ENCODE assay signal across 18 cellular contexts in genomic region chr4:94691552-94691951, GRCh38.
DNase-seq lines count a peak whose midpoint lies in the region; ATAC-seq, FAIRE-seq and TF ChIP-seq lines count a peak whose summit lies in the region.
"Had no signal": no experiment of that assay in that cellular context is flagged by ENCODE, and none has a peak within 500 bp of the region (broad histone marks: within the 10 kb centered on the region; RNA-seq: fewer than 3 reads in every experiment).

No MANE protein-coding gene starts in this region.

- no peak overlapping the region for H3K56ac ChIP-seq in IMR-90 (ENCODE audit: extremely low read depth, insufficient read depth, low read length)

- peaks cover 8% of the 10 kb centered on the region for H3K4me1 Mint-ChIP-seq in astrocyte (ENCODE audit: low read depth, unreplicated experiment)
- no peaks in the 10 kb centered on the region for H3K4me1 Mint-ChIP-seq in activated CD8-positive, alpha-beta memory T cell treated with anti-CD3 and anti-CD28 coated beads, Interleukin-2, amount 10 ng/mL, durations not matched to agents 7 days and 5 days
- H3K4me1 Mint-ChIP-seq: CD4-positive, CD25-positive, alpha-beta regulatory T cell had no signal

- no peak overlapping the region for H4K5ac ChIP-seq in IMR-90 (ENCODE audit: low read depth, low read length)

- BruUV-seq in IMR-90 (replicated peaks; lab: Mats Ljungman, UMichigan): no TSS peak

- H2AK9ac ChIP-seq in IMR-90 (replicated peaks; ENCODE audit: low read depth, low read length, poor library complexity): no peak overlapping the region

- no peak overlapping the region for H4K8ac ChIP-seq in IMR-90 (ENCODE audit: low read depth in 2 of 2, low read length in 2 of 2)

- CTCF ChIA-PET in IMR-90 (lab: Yijun Ruan, JAX): no interaction called here
- CTCF ChIA-PET in activated CD8-positive, alpha-beta memory T cell treated with anti-CD3 and anti-CD28 coated beads, Interleukin-2, amount 10 ng/mL, durations not matched to agents 7 days and 5 days (lab: Charles Lee): no interaction called here

- no peak for ATAC-seq in IMR-90 (ENCODE audit: low read depth)
- ATAC-seq in activated CD8-positive, alpha-beta memory T cell treated with anti-CD3 and anti-CD28 coated beads, Interleukin-2, amount 10 ng/mL, durations not matched to agents 7 days and 5 days: no peak
- ATAC-seq: CD8-positive, alpha-beta T cell; GM12878 had no signal

- H3K23ac ChIP-seq in IMR-90 (ENCODE audit: low read depth, low read length): no peak overlapping the region

- no peak for FAIRE-seq in astrocyte (lab: Jason Lieb, UNC)
- no peak for FAIRE-seq in kidney (lab: Jason Lieb, UNC)
- FAIRE-seq: GM12878, GM19239, H1 had no signal

- H2BK5ac ChIP-seq in IMR-90 (ENCODE audit: low read depth, low read length, poor library complexity, severe bottlenecking): no peak overlapping the region

- no peak overlapping the region; the same call in 1 of the 2 replicates for H3K14ac ChIP-seq in IMR-90 (replicated peaks; ENCODE audit: low read depth, low read length)

- H3K79me1 ChIP-seq in IMR-90 (ENCODE audit: low read depth in 1 of 2, low read length in 2 of 2): no peaks in the 10 kb centered on the region

- no peak for TF ChIP-seq POLR2A in IMR-90 (IDR thresholded peaks at IDR 0.05; ENCODE audit: low read depth, low read length)

- H3K27ac ChIP-seq in 22Rv1 (peak overlapping the region; percentile 50), IMR-90 (ENCODE audit: insufficient read depth, low read length) (no peak overlapping the region), astrocyte (ENCODE audit: low read depth, low read length) (no peak overlapping the region), kidney (ENCODE audit: low read depth in 2 of 2, low read length in 2 of 2) (no peak overlapping the region)

- H3K9me3 ChIP-seq in IMR-90 (ENCODE audit: control insufficient read depth, insufficient read depth, low read length) (no peaks in the 10 kb centered on the region), astrocyte (ENCODE audit: insufficient read depth, low read depth, low read length) (no peaks in the 10 kb centered on the region), kidney (ENCODE audit: control insufficient read depth in 1 of 2, low read length in 2 of 2) (no peaks in the 10 kb centered on the region)
- H3K9me3 ChIP-seq: Caco-2 had no signal

- H2BK20ac ChIP-seq in IMR-90 (ENCODE audit: low read depth, low read length): no peak overlapping the region; the same call in 1 of the 2 replicates

- dilution Hi-C loops in IMR-90 (cut with HindIII; ENCODE audit: low sequenced_read_pairs, unreplicated experiment): no loop called here

- H3K18ac ChIP-seq in IMR-90 (ENCODE audit: low read depth, low read length): no peak overlapping the region

- H4K20me1 ChIP-seq in IMR-90 (ENCODE audit: insufficient read depth, low read length): no peaks in the 10 kb centered on the region
- H4K20me1 ChIP-seq in astrocyte (ENCODE audit: insufficient read depth, low read length): no peaks in the 10 kb centered on the region

- no peak overlapping the region for H2AK5ac ChIP-seq in IMR-90 (ENCODE audit: low read depth, low read length)

- no CpG with 5 or more reads among the region's 1 CpG for WGBS in IMR-90 (ENCODE audit: extremely low coverage in 2 of 2, insufficient read length in 1 of 2), 2 experiments

- H3K4me3 ChIP-seq in IMR-90 (ENCODE audit: insufficient read depth, low read depth, low read length) (no peak overlapping the region), astrocyte (ENCODE audit: insufficient read depth, low read depth, low read length) (no peak overlapping the region), kidney (ENCODE audit: low read length in 2 of 2) (no peak overlapping the region)
- H3K4me3 ChIP-seq: GM12878, GM23248 had no signal

- peak overlapping the region; percentile 12 for H3K27ac Mint-ChIP-seq in astrocyte (ENCODE audit: unreplicated experiment)
- H3K27ac Mint-ChIP-seq in activated CD8-positive, alpha-beta memory T cell treated with anti-CD3 and anti-CD28 coated beads, Interleukin-2, amount 10 ng/mL, durations not matched to agents 7 days and 5 days: no peak overlapping the region
- H3K27ac Mint-ChIP-seq: CD8-positive, alpha-beta T cell had no signal

- intact Hi-C loops in IMR-90 (cut with micrococcal nuclease) (no loop called here), kidney (cut with DNase I) (no loop called here)

- TF ChIP-seq CTCF in 22Rv1 (IDR thresholded peaks at IDR 0.05) (no peak), IMR-90 (conservative IDR thresholded peaks at IDR 0.05; ENCODE audit: low read depth, low read length) (no peak), astrocyte (IDR thresholded peaks at IDR 0.05; ENCODE audit: insufficient read depth, low read depth, low read length) (no peak), kidney (IDR thresholded peaks at IDR 0.05; ENCODE audit: borderline replicate concordance, extremely low read depth, insufficient read depth) (no peak)

- H3K27me3 ChIP-seq in IMR-90 (ENCODE audit: control insufficient read depth, insufficient read depth, low read length): no peaks in the 10 kb centered on the region
- H3K27me3 ChIP-seq in astrocyte (ENCODE audit: insufficient read depth, low read length): no peaks in the 10 kb centered on the region

- H3K9ac ChIP-seq in IMR-90 (ENCODE audit: low read depth, low read length) (no peak overlapping the region), astrocyte (ENCODE audit: low read length) (no peak overlapping the region), kidney (ENCODE audit: low read length in 2 of 2) (no peak overlapping the region)
- H3K9ac ChIP-seq: GM23248 had no signal

- H3K9me3 Mint-ChIP-seq in astrocyte (ENCODE audit: unreplicated experiment): no peaks in the 10 kb centered on the region
- no peaks in the 10 kb centered on the region for H3K9me3 Mint-ChIP-seq in activated CD8-positive, alpha-beta memory T cell treated with anti-CD3 and anti-CD28 coated beads, Interleukin-2, amount 10 ng/mL, durations not matched to agents 7 days and 5 days (ENCODE audit: low read depth)
- H3K9me3 Mint-ChIP-seq: CD4-positive, CD25-positive, alpha-beta regulatory T cell; CD8-positive, alpha-beta T cell had no signal

- H2BK15ac ChIP-seq in IMR-90 (ENCODE audit: low read depth, low read length): no peak overlapping the region

- no peak overlapping the region for H4K91ac ChIP-seq in IMR-90 (ENCODE audit: insufficient read depth, low read depth, low read length)

- H3K4me2 ChIP-seq in IMR-90 (ENCODE audit: low read depth, low read length): no peak overlapping the region
- H3K4me2 ChIP-seq in astrocyte (ENCODE audit: low read length): no peak overlapping the region

- TF ChIP-seq RAD21 in IMR-90 (IDR thresholded peaks at IDR 0.05; ENCODE audit: low read length): no peak

- H3K4me3 Mint-ChIP-seq in astrocyte (ENCODE audit: unreplicated experiment): no peak overlapping the region
- H3K4me3 Mint-ChIP-seq in activated CD8-positive, alpha-beta memory T cell treated with anti-CD3 and anti-CD28 coated beads, Interleukin-2, amount 10 ng/mL, durations not matched to agents 7 days and 5 days: no peak overlapping the region
- H3K4me3 Mint-ChIP-seq: CD4-positive, CD25-positive, alpha-beta regulatory T cell; CD8-positive, alpha-beta T cell had no signal

- H2AFZ ChIP-seq in IMR-90 (replicated peaks; ENCODE audit: low read length, poor library complexity) (no peak overlapping the region), astrocyte (ENCODE audit: low read depth, low read length) (no peak overlapping the region)

- in situ Hi-C loops in IMR-90 (cut with MboI; ENCODE audit: low sequenced_read_pairs): no loop called here

- no peak overlapping the region for H2BK120ac ChIP-seq in IMR-90 (ENCODE audit: low read depth, low read length)

- POLR2A ChIA-PET in IMR-90 (lab: Charles Lee; ENCODE audit: unreplicated experiment): no interaction called here

- no peaks in the 10 kb centered on the region for H3K27me3 Mint-ChIP-seq in astrocyte (ENCODE audit: low read depth, unreplicated experiment)
- peaks cover 4% of the 10 kb centered on the region for H3K27me3 Mint-ChIP-seq in activated CD8-positive, alpha-beta memory T cell treated with anti-CD3 and anti-CD28 coated beads, Interleukin-2, amount 10 ng/mL, durations not matched to agents 7 days and 5 days

- no peak for DNase-seq in IMR-90
- DNase-seq in astrocyte (ENCODE audit: low read depth): no peak
- no peak for DNase-seq in activated CD8-positive, alpha-beta memory T cell treated with anti-CD3 and anti-CD28 coated beads, Interleukin-2, amount 10 ng/mL, durations not matched to agents 7 days and 5 days
- no peak for DNase-seq in DMS153 (lab: John Stamatoyannopoulos, UW)
- no peak for DNase-seq in kidney
- DNase-seq: 8988T; C1 segment of cervical spinal cord; Caco-2; CD4-positive, CD25-positive, alpha-beta regulatory T cell; CD8-positive, alpha-beta T cell; DMS79; GDM1; H7 had no signal

- H3K36me3 ChIP-seq in IMR-90 (ENCODE audit: control insufficient read depth, insufficient read depth, low read length) (no peaks in the 10 kb centered on the region), astrocyte (ENCODE audit: insufficient read depth, low read length) (no peaks in the 10 kb centered on the region), kidney (ENCODE audit: control insufficient read depth in 1 of 2, insufficient read depth in 2 of 2, low read length in 2 of 2) (no peaks in the 10 kb centered on the region)

- H3K4ac ChIP-seq in IMR-90 (ENCODE audit: low read depth, low read length): 0 out of 2 replicates have a peak overlapping the region, but pooled peaks have one; percentile 16

- H3K4me1 ChIP-seq in IMR-90 (ENCODE audit: control insufficient read depth, insufficient read depth, low read length) (0 out of 2 replicates have a peak, but pooled peaks cover 2% of the 10 kb centered on the region), astrocyte (ENCODE audit: insufficient read depth, low read length) (peaks cover 3% of the 10 kb centered on the region), kidney (ENCODE audit: control insufficient read depth in 1 of 2, insufficient read depth in 1 of 2, low read depth in 1 of 2, low read length in 2 of 2) (no peaks in the 10 kb centered on the region)
- H3K4me1 ChIP-seq: Caco-2 had no signal

- no peaks in the 10 kb centered on the region for H3K79me2 ChIP-seq in astrocyte (ENCODE audit: insufficient read depth, low read length)

- H3K9me1 ChIP-seq in IMR-90 (ENCODE audit: insufficient read depth, low read length): 0 out of 2 replicates have a peak, but pooled peaks cover 4% of the 10 kb centered on the region

- H3K36me3 Mint-ChIP-seq in astrocyte (ENCODE audit: low read depth, unreplicated experiment): no peaks in the 10 kb centered on the region
- H3K36me3 Mint-ChIP-seq in activated CD8-positive, alpha-beta memory T cell treated with anti-CD3 and anti-CD28 coated beads, Interleukin-2, amount 10 ng/mL, durations not matched to agents 7 days and 5 days: no peaks in the 10 kb centered on the region
- H3K36me3 Mint-ChIP-seq: CD4-positive, CD25-positive, alpha-beta regulatory T cell; CD8-positive, alpha-beta T cell had no signal

TF ChIP-seq in IMR-90, 13 proteins besides CTCF, POLR2A, EP300 and RAD21:
- no peak for TF ChIP-seq MAFK (IDR thresholded peaks at IDR 0.05; ENCODE audit: low read depth, low read length)
